ENCODE assay signal across 8 cellular contexts in the genomic region with DNA sequence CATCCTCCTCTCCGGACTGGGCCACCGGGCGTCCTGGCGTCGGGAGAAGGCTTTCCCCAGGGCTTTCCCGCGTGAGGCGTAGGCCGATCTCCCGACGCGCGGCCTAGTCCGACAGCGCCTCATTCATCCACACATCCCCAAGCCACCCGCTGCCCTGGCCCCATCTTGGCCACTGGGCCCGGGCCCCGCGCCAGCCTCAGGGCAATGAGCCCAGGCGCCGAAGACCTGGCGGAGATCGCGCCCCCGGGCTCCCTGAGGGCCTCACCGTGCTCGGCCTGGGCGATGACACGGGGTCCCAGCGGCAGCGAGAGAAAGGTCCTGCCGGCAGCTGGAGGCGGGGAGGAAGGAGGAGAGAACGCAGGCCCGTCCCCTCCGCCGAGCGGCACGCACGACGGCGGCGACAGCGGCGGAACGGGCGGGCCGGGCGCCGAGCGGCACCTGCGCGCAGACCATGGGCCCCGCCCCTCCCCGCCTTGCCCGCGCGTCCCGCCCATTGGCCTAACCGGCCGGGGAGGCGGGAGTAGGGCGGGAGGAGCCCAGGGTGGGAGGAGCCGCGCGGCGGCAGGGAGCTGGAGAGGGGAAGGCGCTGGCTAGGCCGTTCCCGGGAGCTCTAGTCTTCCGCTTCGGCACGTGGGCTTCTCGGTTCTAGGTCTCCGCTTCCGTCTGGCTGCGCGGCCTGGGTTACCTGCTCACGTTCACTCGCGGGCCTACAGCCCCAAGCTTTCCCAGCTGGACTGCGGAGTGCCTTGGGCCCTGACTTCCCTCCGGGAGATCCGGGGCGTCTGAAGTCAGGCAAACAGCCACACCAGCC. TPM values are rescaled to one million over a fixed set of nuclear protein-coding genes. Genes with fewer than 3 reads are reported as not detected.
DNase-seq lines count a peak whose midpoint lies in the region; ATAC-seq and TF ChIP-seq lines count a peak whose summit lies in the region.

A gene (minus strand): TSS at position 346 of the 811 bp plus-strand sequence. CDS start 1,717 bp downstream, outside the sequence.

- peak within 1 kb of the TSS; percentile 79 to 84 (median 82) for H3K27ac ChIP-seq in upper lobe of left lung

- no peaks in the 10 kb centered on the region for H3K27me3 Mint-ChIP-seq in T-helper 1 cell treated with Interleukin-12 subunit alpha and Interleukin-12 subunit beta and Interleukin-4 antibody, amounts not matched to agents 30 μg/mL and 1 μg/mL, for 36 hours (ENCODE audit: low read depth)

- H3K4me1 Mint-ChIP-seq in T-helper 1 cell treated with Interleukin-12 subunit alpha and Interleukin-12 subunit beta and Interleukin-4 antibody, amounts not matched to agents 30 μg/mL and 1 μg/mL, for 36 hours (ENCODE audit: low read depth): peaks cover 20% of the 10 kb centered on the region

- peak within 1 kb of the TSS; percentile 81 for H3K27ac Mint-ChIP-seq in T-helper 1 cell treated with Interleukin-12 subunit alpha and Interleukin-12 subunit beta and Interleukin-4 antibody, amounts not matched to agents 30 μg/mL and 1 μg/mL, for 36 hours

- ATAC-seq in GM18499 (IDR thresholded peaks at IDR 0.05; ENCODE audit: insufficient read depth, unreplicated experiment) (peak; percentile 78), HG02938 (IDR thresholded peaks at IDR 0.05; ENCODE audit: unreplicated experiment) (peak; percentile 91), left cardiac atrium (peak; percentile 100), upper lobe of left lung (ENCODE audit: low FRiP score in 2 of 2) (peak; percentile 100)

- DNase-seq in NCI-H1694 treated with DMSO at 0.1 percent for 48 hours (lab: John Stamatoyannopoulos, UW) (peak; percentile 91), amniotic stem cell (lab: John Stamatoyannopoulos, UW) (peak; percentile 72), left cardiac atrium (peak; percentile 96), posterior vena cava (ENCODE audit: low spot score) (peak; percentile 98), upper lobe of left lung (peak; percentile 96 to 99)

- peaks cover 0 to 6% (median 0%) of the 10 kb centered on the region in 4 donors for H3K36me3 ChIP-seq in upper lobe of left lung

- intact Hi-C loops in left cardiac atrium (cut with DNase I) (no loop called here), posterior vena cava (cut with DNase I) (no loop called here)

- peak in 3 of 4 donors; percentile 52 to 88 (median 69) for TF ChIP-seq POLR2A in upper lobe of left lung (IDR thresholded peaks at IDR 0.05)

- H3K4me1 ChIP-seq in upper lobe of left lung: peaks cover 9 to 19% (median 16%) of the 10 kb centered on the region in 4 donors

- WGBS in upper lobe of left lung, 2 donors: 0 to 1% methylated on average over 9 to 20 of the region's 85 CpGs

- no peaks in the 10 kb centered on the region for H3K27me3 ChIP-seq in upper lobe of left lung

- H3K4me3 ChIP-seq in upper lobe of left lung: peak within 1 kb of the TSS; percentile 71 to 93 (median 77)

- no peaks in the 10 kb centered on the region for H3K9me3 Mint-ChIP-seq in T-helper 1 cell treated with Interleukin-12 subunit alpha and Interleukin-12 subunit beta and Interleukin-4 antibody, amounts not matched to agents 30 μg/mL and 1 μg/mL, for 36 hours

- TF ChIP-seq EP300 in upper lobe of left lung (IDR thresholded peaks at IDR 0.05): no peak

- peaks cover 11% of the 10 kb centered on the region for H3K36me3 Mint-ChIP-seq in T-helper 1 cell treated with Interleukin-12 subunit alpha and Interleukin-12 subunit beta and Interleukin-4 antibody, amounts not matched to agents 30 μg/mL and 1 μg/mL, for 36 hours (ENCODE audit: low read depth)

- peak within 1 kb of the TSS; percentile 89 for H3K4me3 Mint-ChIP-seq in T-helper 1 cell treated with Interleukin-12 subunit alpha and Interleukin-12 subunit beta and Interleukin-4 antibody, amounts not matched to agents 30 μg/mL and 1 μg/mL, for 36 hours

- TF ChIP-seq CTCF in upper lobe of left lung (IDR thresholded peaks at IDR 0.05): peak in 2 of 6 experiments; percentile 31 to 35

- H3K9me3 ChIP-seq in upper lobe of left lung: no peaks in the 10 kb centered on the region

RNA-seq across cellular contexts. Expression of the gene that starts here (rescaled TPM):
- 10 to 100 TPM; 63.4 to 82.1 TPM for total RNA-seq in left cardiac atrium
- 10 to 100 TPM; 51.8 to 63.9 TPM for total RNA-seq in posterior vena cava
- total RNA-seq in upper lobe of left lung: 10 to 100 TPM; 16.5 to 52.2 (median 42.0) TPM

Comparison
In these comparisons a context has a peak if more than half of its experiments do, and no peak if none do; other contexts are left out.
1. Peak in every context shown above with its lines: DNase-seq, ATAC-seq, H3K4me3 ChIP-seq and H3K27ac ChIP-seq.